In genomic region chr5:160092519-160092918, GRCh38 we compare ENCODE assay signal across 18 cellular contexts. TPM values are rescaled to one million over a fixed set of nuclear protein-coding genes. Genes with fewer than 3 reads are reported as not detected.
DNase-seq lines count a peak whose midpoint lies in the region; ATAC-seq and TF ChIP-seq lines count a peak whose summit lies in the region.
"Had no signal": no experiment of that assay in that cellular context is flagged by ENCODE, and none has a peak within 500 bp of the region (broad histone marks: within the 10 kb centered on the region; RNA-seq: fewer than 3 reads in every experiment).

No MANE protein-coding gene starts in this region.

- H3K4me3 Mint-ChIP-seq in CD14-positive monocyte (no peak overlapping the region), endodermal cell (no peak overlapping the region)
- no peak overlapping the region for H3K4me3 Mint-ChIP-seq in activated T-helper 1 cell treated with anti-CD3 and anti-CD28 coated beads, Interleukin-12 subunit alpha, Interleukin-12 subunit beta, Interleukin-2, Interleukin-4 antibody, amounts not matched to agents 30 ng/mL and 10 ng/mL and 1 ng/mL, durations not matched to agents 14 hours and 24 hours and 36 hours
- H3K4me3 Mint-ChIP-seq: CD4-positive, CD25-positive, alpha-beta regulatory T cell had no signal

- CTCF ChIA-PET in IMR-90 (lab: Yijun Ruan, JAX) = no interaction called here

- H3K27me3 ChIP-seq in IMR-90 (ENCODE audit: control insufficient read depth, insufficient read depth, low read length) = no peaks in the 10 kb centered on the region
- H3K27me3 ChIP-seq in endodermal cell (ENCODE audit: control insufficient read depth, insufficient read depth, low read length, poor library complexity, severe bottlenecking) = no peaks in the 10 kb centered on the region
- H3K27me3 ChIP-seq in BE2C = no peaks in the 10 kb centered on the region
- H3K27me3 ChIP-seq: Peyer's patch had no signal

- 0 out of 2 replicates have a peak overlapping the region, but pooled peaks have one; percentile 8 for H3K23ac ChIP-seq in IMR-90 (ENCODE audit: low read depth, low read length)

- H3K36me3 Mint-ChIP-seq in CD14-positive monocyte = peaks cover 27 to 36% of the 10 kb centered on the region in 2 donors
- peaks cover 37% of the 10 kb centered on the region for H3K36me3 Mint-ChIP-seq in endodermal cell (ENCODE audit: low read depth)
- peaks cover 29% of the 10 kb centered on the region for H3K36me3 Mint-ChIP-seq in activated T-helper 1 cell treated with anti-CD3 and anti-CD28 coated beads, Interleukin-12 subunit alpha, Interleukin-12 subunit beta, Interleukin-2, Interleukin-4 antibody, amounts not matched to agents 30 ng/mL and 10 ng/mL and 1 ng/mL, durations not matched to agents 14 hours and 24 hours and 36 hours (ENCODE audit: low read depth)

- H3K4me1 Mint-ChIP-seq in CD14-positive monocyte (peaks cover 79% of the 10 kb centered on the region), endodermal cell (peaks cover 5% of the 10 kb centered on the region)
- peaks cover 30% of the 10 kb centered on the region for H3K4me1 Mint-ChIP-seq in activated T-helper 1 cell treated with anti-CD3 and anti-CD28 coated beads, Interleukin-12 subunit alpha, Interleukin-12 subunit beta, Interleukin-2, Interleukin-4 antibody, amounts not matched to agents 30 ng/mL and 10 ng/mL and 1 ng/mL, durations not matched to agents 14 hours and 24 hours and 36 hours (ENCODE audit: low read depth)

- H3K36me3 ChIP-seq in IMR-90 (ENCODE audit: control insufficient read depth, insufficient read depth, low read length) (peaks cover 12% of the 10 kb centered on the region), endodermal cell (ENCODE audit: control insufficient read depth, insufficient read depth, low read length) (peaks cover 57% of the 10 kb centered on the region), BE2C (peaks cover 31% of the 10 kb centered on the region)

- H3K9me3 Mint-ChIP-seq in CD14-positive monocyte (no peaks in the 10 kb centered on the region), endodermal cell (no peaks in the 10 kb centered on the region)
- H3K9me3 Mint-ChIP-seq in activated T-helper 1 cell treated with anti-CD3 and anti-CD28 coated beads, Interleukin-12 subunit alpha, Interleukin-12 subunit beta, Interleukin-2, Interleukin-4 antibody, amounts not matched to agents 30 ng/mL and 10 ng/mL and 1 ng/mL, durations not matched to agents 14 hours and 24 hours and 36 hours = no peaks in the 10 kb centered on the region
- H3K9me3 Mint-ChIP-seq: CD4-positive, CD25-positive, alpha-beta regulatory T cell had no signal

- dilution Hi-C loops in IMR-90 (cut with HindIII; ENCODE audit: low sequenced_read_pairs, unreplicated experiment) = no loop called here

- H3K14ac ChIP-seq in IMR-90 (replicated peaks; ENCODE audit: low read depth, low read length) = no peak overlapping the region

- H3K4me2 ChIP-seq in IMR-90 (ENCODE audit: low read depth, low read length) = no peak overlapping the region

- H2AFZ ChIP-seq in IMR-90 (replicated peaks; ENCODE audit: low read length, poor library complexity) = no peak overlapping the region

- no peak overlapping the region for H2BK120ac ChIP-seq in IMR-90 (ENCODE audit: low read depth, low read length)

- no peaks in the 10 kb centered on the region for H3K27me3 Mint-ChIP-seq in CD14-positive monocyte (ENCODE audit: low read depth in 3 of 3)
- no peaks in the 10 kb centered on the region for H3K27me3 Mint-ChIP-seq in endodermal cell (ENCODE audit: insufficient read depth)
- no peaks in the 10 kb centered on the region for H3K27me3 Mint-ChIP-seq in activated T-helper 1 cell treated with anti-CD3 and anti-CD28 coated beads, Interleukin-12 subunit alpha, Interleukin-12 subunit beta, Interleukin-2, Interleukin-4 antibody, amounts not matched to agents 30 ng/mL and 10 ng/mL and 1 ng/mL, durations not matched to agents 14 hours and 24 hours and 36 hours (ENCODE audit: insufficient read depth)
- H3K27me3 Mint-ChIP-seq: CD4-positive, CD25-positive, alpha-beta regulatory T cell had no signal

- no peak overlapping the region for H2BK5ac ChIP-seq in IMR-90 (ENCODE audit: low read depth, low read length, poor library complexity, severe bottlenecking)

- no peak overlapping the region for H4K5ac ChIP-seq in IMR-90 (ENCODE audit: low read depth, low read length)

- no peak for TF ChIP-seq RAD21 in IMR-90 (IDR thresholded peaks at IDR 0.05; ENCODE audit: low read length)

- no peak overlapping the region for H3K18ac ChIP-seq in IMR-90 (ENCODE audit: low read depth, low read length)

- H3K9me3 ChIP-seq in IMR-90 (ENCODE audit: control insufficient read depth, insufficient read depth, low read length) (no peaks in the 10 kb centered on the region), endodermal cell (ENCODE audit: control insufficient read depth, low read length) (no peaks in the 10 kb centered on the region), BE2C (no peaks in the 10 kb centered on the region)
- H3K9me3 ChIP-seq: Peyer's patch had no signal

- no peak overlapping the region for H2BK15ac ChIP-seq in IMR-90 (ENCODE audit: low read depth, low read length)

- H3K27ac ChIP-seq in IMR-90 (ENCODE audit: insufficient read depth, low read length) (no peak overlapping the region), endodermal cell (ENCODE audit: low read depth, low read length) (peak overlapping the region; percentile 62)
- H3K27ac ChIP-seq: Peyer's patch had no signal

- no peak overlapping the region for H3K56ac ChIP-seq in IMR-90 (ENCODE audit: extremely low read depth, insufficient read depth, low read length)

- DNase-seq in CD14-positive monocyte (ENCODE audit: low spot score) (no peak), IMR-90 (no peak), endodermal cell (no peak), A172 (ENCODE audit: low spot score) (no peak), T1000 (lab: John Stamatoyannopoulos, UW) (no peak), BE2C (no peak)
- no peak for DNase-seq in activated T-helper 1 cell treated with anti-CD3 and anti-CD28 coated beads, Interleukin-12 subunit alpha, Interleukin-12 subunit beta, Interleukin-2, Interleukin-4 antibody, amounts not matched to agents 30 ng/mL and 10 ng/mL and 1 ng/mL, durations not matched to agents 14 hours and 24 hours and 36 hours (ENCODE audit: low spot score)
- DNase-seq: CD4-positive, CD25-positive, alpha-beta regulatory T cell; DMS79; Kasumi-1; NCI-H1417 treated with DMSO at 0.1 percent for 48 hours; NCI-H2029 treated with DMSO at 0.1 percent for 48 hours; NCI-H510A; NCI-H82; Peyer's patch; SHP77 had no signal

- no peak for TF ChIP-seq POLR2A in IMR-90 (IDR thresholded peaks at IDR 0.05; ENCODE audit: low read depth, low read length)

- H4K91ac ChIP-seq in IMR-90 (ENCODE audit: insufficient read depth, low read depth, low read length) = no peak overlapping the region

- no peak overlapping the region for H3K9ac ChIP-seq in IMR-90 (ENCODE audit: low read depth, low read length)
- no peak overlapping the region for H3K9ac ChIP-seq in endodermal cell (ENCODE audit: extremely low read depth, low read length, poor library complexity, severe bottlenecking)

- peaks cover 25 to 41% of the 10 kb centered on the region in 2 experiments for H3K79me1 ChIP-seq in IMR-90 (ENCODE audit: low read depth in 1 of 2, low read length in 2 of 2)

- intact Hi-C loops in CD14-positive monocyte (cut with micrococcal nuclease) (loop anchor here in 1 of 2 donors (10.0 kb wide), 1 partner anchor 242 kb away; no protein-coding TSS in a partner anchor), IMR-90 (cut with micrococcal nuclease) (no loop called here)
- intact Hi-C loops in activated T-helper 1 cell treated with anti-CD3 and anti-CD28 coated beads, Interleukin-12 subunit alpha, Interleukin-12 subunit beta, Interleukin-2, Interleukin-4 antibody, amounts not matched to agents 30 ng/mL and 10 ng/mL and 1 ng/mL, durations not matched to agents 14 hours and 24 hours and 36 hours (cut with micrococcal nuclease) = no loop called here

- H4K8ac ChIP-seq in IMR-90 (ENCODE audit: low read depth in 2 of 2, low read length in 2 of 2) = no peak overlapping the region

- peak overlapping the region; percentile 12 to 91 (median 77) for H3K27ac Mint-ChIP-seq in CD14-positive monocyte
- peak overlapping the region; percentile 4 for H3K27ac Mint-ChIP-seq in endodermal cell
- no peak overlapping the region for H3K27ac Mint-ChIP-seq in activated T-helper 1 cell treated with anti-CD3 and anti-CD28 coated beads, Interleukin-12 subunit alpha, Interleukin-12 subunit beta, Interleukin-2, Interleukin-4 antibody, amounts not matched to agents 30 ng/mL and 10 ng/mL and 1 ng/mL, durations not matched to agents 14 hours and 24 hours and 36 hours
- H3K27ac Mint-ChIP-seq: CD4-positive, CD25-positive, alpha-beta regulatory T cell had no signal

- TF ChIP-seq CTCF in CD14-positive monocyte (IDR thresholded peaks at IDR 0.05) (no peak), IMR-90 (conservative IDR thresholded peaks at IDR 0.05; ENCODE audit: low read depth, low read length) (no peak), endodermal cell (conservative IDR thresholded peaks at IDR 0.05) (no peak), BE2C (IDR thresholded peaks at IDR 0.05; ENCODE audit: low read depth, low read length) (no peak)

- ATAC-seq in GM18858 (IDR thresholded peaks at IDR 0.05; ENCODE audit: unreplicated experiment) = peak; percentile 2
- no peak for ATAC-seq in IMR-90 (ENCODE audit: low read depth)
- ATAC-seq: SK-N-SH treated with all-trans-retinoic acid at 6 μM for 48 hours had no signal

- H3K4me1 ChIP-seq in IMR-90 (ENCODE audit: control insufficient read depth, insufficient read depth, low read length) = no peaks in the 10 kb centered on the region
- no peaks in the 10 kb centered on the region for H3K4me1 ChIP-seq in endodermal cell (ENCODE audit: control insufficient read depth, insufficient read depth, low read length)
- no peaks in the 10 kb centered on the region for H3K4me1 ChIP-seq in BE2C
- H3K4me1 ChIP-seq: Peyer's patch had no signal

- no peak overlapping the region for H2AK5ac ChIP-seq in IMR-90 (ENCODE audit: low read depth, low read length)

- POLR2A ChIA-PET in IMR-90 (lab: Charles Lee; ENCODE audit: unreplicated experiment) = no interaction called here

- H2AK9ac ChIP-seq in IMR-90 (replicated peaks; ENCODE audit: low read depth, low read length, poor library complexity) = no peak overlapping the region

- no TSS peak for BruUV-seq in IMR-90 (replicated peaks; lab: Mats Ljungman, UMichigan)

- H2BK20ac ChIP-seq in IMR-90 (ENCODE audit: low read depth, low read length) = no peak overlapping the region

- H3K4me3 ChIP-seq in IMR-90 (ENCODE audit: insufficient read depth, low read depth, low read length) (no peak overlapping the region), endodermal cell (ENCODE audit: low read length) (no peak overlapping the region), BE2C (ENCODE audit: low read depth, low read length) (no peak overlapping the region)
- H3K4me3 ChIP-seq: Peyer's patch had no signal

- H4K20me1 ChIP-seq in IMR-90 (ENCODE audit: insufficient read depth, low read length) = no peaks in the 10 kb centered on the region

- H3K9me1 ChIP-seq in IMR-90 (ENCODE audit: insufficient read depth, low read length) = no peaks in the 10 kb centered on the region; the same call in 1 of the 2 replicates

- in situ Hi-C loops in IMR-90 (cut with MboI; ENCODE audit: low sequenced_read_pairs) = no loop called here

- no CpG with 5 or more reads among the region's 7 CpGs for WGBS in IMR-90 (ENCODE audit: extremely low coverage in 2 of 2, insufficient read length in 1 of 2), 2 experiments
- 92 to 99% methylated on average over 7 of the region's 7 CpGs for WGBS in endodermal cell (ENCODE audit: insufficient coverage in 1 of 2, insufficient read length in 1 of 2), 2 experiments

- no peak overlapping the region for H3K4ac ChIP-seq in IMR-90 (ENCODE audit: low read depth, low read length)

RNA-seq across cellular contexts. Expression of gene PWWP2A, which starts 26.7 kb away (rescaled TPM):
- polyA plus RNA-seq in CD14-positive monocyte = 10 to 100 TPM; 18.8 to 18.9 TPM
- 12.5 and 14.4 TPM in 2 replicates for total RNA-seq in IMR-90 (2012; rRNA removed)
- polyA plus RNA-seq in IMR-90 (2012; rRNA removed) = 7.5 and 8.8 TPM in 2 replicates
- polyA plus RNA-seq in IMR-90 (2012; cell fraction: cytosol; rRNA removed) = 4.0 TPM in 2 replicates
- 4.4 and 12.8 TPM in 2 replicates for polyA plus RNA-seq in IMR-90 (2012; cell fraction: nucleus; rRNA removed; ENCODE audit: low replicate concordance)
- 10 to 100 TPM; 51.0 to 52.6 TPM for total RNA-seq in endodermal cell
- polyA plus RNA-seq in endodermal cell (2013, experiment 1 of 2) = 26.9 TPM
- polyA plus RNA-seq in endodermal cell (2013, experiment 2 of 2) = 29.1 TPM
- 17.7 and 21.0 TPM in 2 replicates for total RNA-seq in A172 (2014; rRNA removed; shearing (Covaris generic))
- total RNA-seq in activated T-helper 1 cell treated with anti-CD3 and anti-CD28 coated beads, Interleukin-12 subunit alpha, Interleukin-12 subunit beta, Interleukin-2, Interleukin-4 antibody, amounts not matched to agents 30 ng/mL and 10 ng/mL and 1 ng/mL, durations not matched to agents 14 hours and 24 hours and 36 hours = 29.7 and 30.2 TPM in 2 replicates
- polyA plus RNA-seq in BE2C (2012; ENCODE audit: insufficient read depth, insufficient read length, low read depth) = 34.4 TPM
